ENCODE assay signal across 18 cellular contexts in the genomic region with DNA sequence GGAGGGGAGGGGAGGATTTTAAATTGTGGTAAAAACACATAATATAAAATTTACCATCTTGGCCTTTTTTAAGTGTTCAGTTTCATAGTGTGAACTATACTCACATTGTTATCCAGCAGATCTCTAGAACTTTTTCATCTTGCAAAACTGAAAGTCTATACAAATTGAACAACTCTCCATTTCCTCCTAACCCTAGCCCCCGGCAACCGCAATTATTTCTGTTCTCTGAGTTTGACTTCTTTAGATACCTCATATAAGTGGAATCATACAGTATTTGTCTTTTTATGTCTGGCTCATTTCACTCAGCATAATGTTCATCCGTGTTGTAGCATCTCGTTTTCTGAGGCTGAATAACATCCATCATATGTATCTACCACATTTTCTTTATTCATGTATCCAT.
"Had no signal": no experiment of that assay in that cellular context is flagged by ENCODE, and none has a peak within 500 bp of the region (broad histone marks: within the 10 kb centered on the region; RNA-seq: fewer than 3 reads in every experiment).

No MANE protein-coding gene starts in this region.

- H3K27ac Mint-ChIP-seq: nephron, progenitor cell of endocrine pancreas had no signal

- H3K27me3 ChIP-seq: foreskin keratinocyte, heart left ventricle, pancreas had no signal

- H3K4me3 ChIP-seq: heart left ventricle, lung, pancreas had no signal

- H3K4me3 Mint-ChIP-seq: nephron had no signal

- ATAC-seq: foreskin keratinocyte, heart left ventricle, left colon, left ventricle myocardium superior, pancreas, right cardiac atrium had no signal

- H3K27ac ChIP-seq: foreskin keratinocyte, pancreas had no signal

- H3K4me1 ChIP-seq: foreskin keratinocyte, pancreas had no signal

- H3K36me3 ChIP-seq: heart left ventricle, pancreas had no signal

- DNase-seq: erythroblast; foreskin keratinocyte; heart left ventricle; hippocampal formation; left colon; left ventricle myocardium superior; mesenchymal stem cell; midbrain; occipital lobe; pancreas; right cardiac atrium; small intestine; stimulated activated CD4-positive, alpha-beta T cell treated with anti-CD3 and anti-CD28 coated beads, Interleukin-12 subunit alpha, Interleukin-12 subunit beta, amount 100 ng/mL, for 4 hours; stimulated activated naive CD4-positive, alpha-beta T cell treated with Interleukin-2 at 50 U/mL for 16 hours; trophoblast cell had no signal

- H3K9me3 ChIP-seq: pancreas had no signal
